In the genomic region with DNA sequence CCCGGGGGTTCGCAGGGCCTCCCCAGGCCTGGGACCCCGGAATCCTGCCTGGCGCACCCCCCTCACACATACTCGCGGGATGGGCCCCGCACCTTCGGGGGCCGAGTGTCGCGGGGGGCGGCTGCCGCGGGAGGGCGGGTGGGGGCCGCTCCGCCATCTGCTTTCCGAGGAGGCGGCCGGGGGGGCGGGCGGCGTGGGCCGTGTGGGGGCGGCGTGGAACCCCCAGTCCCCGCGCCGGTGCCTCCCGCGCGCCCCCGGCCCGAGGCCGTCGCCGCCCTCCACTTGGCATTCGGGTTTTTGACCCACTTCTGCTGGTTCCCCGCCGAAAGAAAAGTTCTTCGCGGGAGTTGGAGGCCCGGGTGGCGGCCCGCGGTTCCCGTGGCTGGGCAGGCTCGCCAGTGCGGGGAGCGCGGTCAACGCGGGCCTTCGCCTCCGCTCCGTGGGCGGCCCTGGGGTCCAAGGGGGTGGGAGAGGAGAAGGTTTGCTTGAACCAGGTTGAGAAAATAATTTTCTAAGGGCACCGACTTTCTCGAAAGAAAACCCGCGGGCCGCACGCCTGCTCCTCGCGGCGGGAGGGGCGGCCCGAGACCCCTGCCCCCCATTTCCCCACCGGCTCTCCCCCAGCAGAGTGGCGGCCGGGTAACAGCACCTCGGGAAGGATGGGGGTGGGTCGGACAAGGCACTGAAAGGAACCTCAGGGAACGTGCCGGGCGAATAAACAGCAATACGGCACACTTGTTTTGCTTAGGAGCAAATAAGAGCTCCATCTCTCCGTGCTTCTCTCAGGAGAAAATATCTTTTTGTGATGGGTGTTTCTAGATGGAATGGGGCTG, we compare ENCODE assay signal across 2 cellular contexts.
TF ChIP-seq lines count a peak whose summit lies in the region.

No MANE protein-coding gene starts in this region.

TF ChIP-seq in SK-N-SH, 30 proteins besides CTCF, POLR2A, EP300 and RAD21 (continued from another document):
- no peak for TF ChIP-seq MXI1 (IDR thresholded peaks at IDR 0.05; ENCODE audit: low read depth, low read length)
- TF ChIP-seq GABPA (IDR thresholded peaks at IDR 0.05; ENCODE audit: low read depth): no peak

TF ChIP-seq in SK-N-SH treated with all-trans-retinoic acid at 6 μM for 48 hours, 23 proteins besides CTCF, POLR2A, EP300 and RAD21 (continued from another document):
- TF ChIP-seq, protein P1, sequence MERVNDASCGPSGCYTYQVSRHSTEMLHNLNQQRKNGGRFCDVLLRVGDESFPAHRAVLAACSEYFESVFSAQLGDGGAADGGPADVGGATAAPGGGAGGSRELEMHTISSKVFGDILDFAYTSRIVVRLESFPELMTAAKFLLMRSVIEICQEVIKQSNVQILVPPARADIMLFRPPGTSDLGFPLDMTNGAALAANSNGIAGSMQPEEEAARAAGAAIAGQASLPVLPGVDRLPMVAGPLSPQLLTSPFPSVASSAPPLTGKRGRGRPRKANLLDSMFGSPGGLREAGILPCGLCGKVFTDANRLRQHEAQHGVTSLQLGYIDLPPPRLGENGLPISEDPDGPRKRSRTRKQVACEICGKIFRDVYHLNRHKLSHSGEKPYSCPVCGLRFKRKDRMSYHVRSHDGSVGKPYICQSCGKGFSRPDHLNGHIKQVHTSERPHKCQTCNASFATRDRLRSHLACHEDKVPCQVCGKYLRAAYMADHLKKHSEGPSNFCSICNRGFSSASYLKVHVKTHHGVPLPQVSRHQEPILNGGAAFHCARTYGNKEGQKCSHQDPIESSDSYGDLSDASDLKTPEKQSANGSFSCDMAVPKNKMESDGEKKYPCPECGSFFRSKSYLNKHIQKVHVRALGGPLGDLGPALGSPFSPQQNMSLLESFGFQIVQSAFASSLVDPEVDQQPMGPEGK (CRISPR knock-in tag; IDR thresholded peaks at IDR 0.05; ENCODE audit: borderline replicate concordance): no peak
- no peak for TF ChIP-seq RARB (CRISPR knock-in tag; IDR thresholded peaks at IDR 0.05)
- TF ChIP-seq ZNF70 (CRISPR knock-in tag; IDR thresholded peaks at IDR 0.05): no peak
- TF ChIP-seq PPARA (CRISPR knock-in tag; IDR thresholded peaks at IDR 0.05; ENCODE audit: borderline replicate concordance): no peak
- TF ChIP-seq CSDC2 (CRISPR knock-in tag; IDR thresholded peaks at IDR 0.05): no peak
- TF ChIP-seq ARNTL (CRISPR knock-in tag; IDR thresholded peaks at IDR 0.05; ENCODE audit: borderline replicate concordance, low read depth): no peak
- no peak for TF ChIP-seq TOX (CRISPR knock-in tag; IDR thresholded peaks at IDR 0.05; ENCODE audit: borderline replicate concordance)
- no peak for TF ChIP-seq ZC3H10 (CRISPR knock-in tag; IDR thresholded peaks at IDR 0.05)
- no peak for TF ChIP-seq CSRNP3 (CRISPR knock-in tag; IDR thresholded peaks at IDR 0.05)
